1 cellular context compared by ENCODE assay signal in genomic region chr2:69436594-69436936, GRCh38.
TF ChIP-seq lines count a peak whose summit lies in the region.

No MANE protein-coding gene starts in this region.

TF ChIP-seq in HEK293T, 16 proteins besides CTCF, POLR2A, EP300 and RAD21 (continued from another document):
- TF ChIP-seq BHLHE40 (IDR thresholded peaks at IDR 0.05; ENCODE audit: borderline replicate concordance), result no peak
